ENCODE assay signal across 1 cellular context in genomic region chr14:63343878-63344277, GRCh38.
TF ChIP-seq lines count a peak whose summit lies in the region.

No MANE protein-coding gene starts in this region.

TF ChIP-seq in IMR-90, 13 proteins besides CTCF, POLR2A, EP300 and RAD21:
- TF ChIP-seq ELK1 (IDR thresholded peaks at IDR 0.05; ENCODE audit: borderline replicate concordance, low read depth, low read length) (no peak), MAFK (IDR thresholded peaks at IDR 0.05; ENCODE audit: low read depth, low read length) (no peak), FOS (IDR thresholded peaks at IDR 0.05; ENCODE audit: low read depth, low read length) (no peak), BHLHE40 (IDR thresholded peaks at IDR 0.05; ENCODE audit: low read depth, low read length) (no peak), RCOR1 (IDR thresholded peaks at IDR 0.05; ENCODE audit: insufficient replicate concordance, low read length) (no peak), SMC3 (IDR thresholded peaks at IDR 0.05; ENCODE audit: low read depth, low read length) (no peak)
TF ChIP-seq in IMR-90: peak in this region for 0.
